ENCODE assay signal across 21 cellular contexts in genomic region chrX:45138525-45138924, GRCh38.
DNase-seq lines count a peak whose midpoint lies in the region; ATAC-seq and TF ChIP-seq lines count a peak whose summit lies in the region.
"Had no signal": no experiment of that assay in that cellular context is flagged by ENCODE, and none has a peak within 500 bp of the region (broad histone marks: within the 10 kb centered on the region; RNA-seq: fewer than 3 reads in every experiment).

No MANE protein-coding gene starts in this region.

- no peak overlapping the region for H3K4me3 Mint-ChIP-seq in activated naive CD4-positive, alpha-beta T cell treated with anti-CD3 and anti-CD28 coated beads, Interleukin-2, amount 10 ng/mL, durations not matched to agents 7 days and 5 days
- no peak overlapping the region for H3K4me3 Mint-ChIP-seq in activated CD8-positive, alpha-beta T cell treated with anti-CD3 and anti-CD28 coated beads for 36 hours
- no peak overlapping the region for H3K4me3 Mint-ChIP-seq in central memory CD8-positive, alpha-beta T cell
- H3K4me3 Mint-ChIP-seq in naive thymus-derived CD4-positive, alpha-beta T cell = no peak overlapping the region

- DNase-seq in activated naive CD4-positive, alpha-beta T cell treated with anti-CD3 and anti-CD28 coated beads, Interleukin-2, amount 10 ng/mL, durations not matched to agents 7 days and 5 days = peak; percentile 20
- DNase-seq in activated naive CD4-positive, alpha-beta T cell treated with anti-CD3 and anti-CD28 coated beads, Interleukin-2, amount 50 U/mL, for 16 hours = no peak
- DNase-seq in activated CD8-positive, alpha-beta T cell treated with anti-CD3 and anti-CD28 coated beads for 36 hours = no peak
- no peak for DNase-seq in central memory CD8-positive, alpha-beta T cell (ENCODE audit: low spot score in 2 of 2)
- peak in 5 of 9 donors; percentile 20 to 56 (median 34) for DNase-seq in naive thymus-derived CD4-positive, alpha-beta T cell
- DNase-seq in posterior cingulate gyrus = no peak
- DNase-seq in islet precursor cell = no peak
- no peak for DNase-seq in KG1 (lab: John Stamatoyannopoulos, UW)
- DNase-seq: ACHN, GOT3, HCEC 1CT, KBM-7, NCI-H1105, NCI-H146, NCI-H2029, NCI-H345, NCI-H524, NCI-H774, SIG-M5 had no signal

- CTCF ChIA-PET in activated naive CD4-positive, alpha-beta T cell treated with anti-CD3 and anti-CD28 coated beads, Interleukin-2, amount 10 ng/mL, durations not matched to agents 7 days and 5 days (lab: Charles Lee) = no interaction called here
- CTCF ChIA-PET in activated CD8-positive, alpha-beta T cell treated with anti-CD3 and anti-CD28 coated beads for 36 hours (lab: Charles Lee) = no interaction called here
- CTCF ChIA-PET in naive thymus-derived CD4-positive, alpha-beta T cell (lab: Charles Lee) = no interaction called here

- H3K9me3 Mint-ChIP-seq in activated naive CD4-positive, alpha-beta T cell treated with anti-CD3 and anti-CD28 coated beads, Interleukin-2, amount 10 ng/mL, durations not matched to agents 7 days and 5 days = no peaks in the 10 kb centered on the region
- H3K9me3 Mint-ChIP-seq in activated CD8-positive, alpha-beta T cell treated with anti-CD3 and anti-CD28 coated beads for 36 hours = peaks cover 2% of the 10 kb centered on the region
- peaks cover 6% of the 10 kb centered on the region for H3K9me3 Mint-ChIP-seq in central memory CD8-positive, alpha-beta T cell
- peaks cover 0 to 6% (median 2%) of the 10 kb centered on the region in 11 donors for H3K9me3 Mint-ChIP-seq in naive thymus-derived CD4-positive, alpha-beta T cell

- H3K27ac ChIP-seq in naive thymus-derived CD4-positive, alpha-beta T cell (ENCODE audit: low read depth, low read length) = no peak overlapping the region
- H3K27ac ChIP-seq: BLaER1 had no signal

- intact Hi-C loops in activated CD8-positive, alpha-beta T cell treated with anti-CD3 and anti-CD28 coated beads for 36 hours (cut with micrococcal nuclease) = no loop called here
- intact Hi-C loops in naive thymus-derived CD4-positive, alpha-beta T cell (cut with micrococcal nuclease) = loop anchor here in 1 of 2 donors (1.0 to 10.0 kb wide), 3 partner anchors 61 to 265 kb away; partner anchors contain the start of gene KDM6A
- intact Hi-C loops in posterior cingulate gyrus (cut with DNase I) = no loop called here

- H3K27me3 Mint-ChIP-seq in activated naive CD4-positive, alpha-beta T cell treated with anti-CD3 and anti-CD28 coated beads, Interleukin-2, amount 10 ng/mL, durations not matched to agents 7 days and 5 days = no peaks in the 10 kb centered on the region
- H3K27me3 Mint-ChIP-seq in activated CD8-positive, alpha-beta T cell treated with anti-CD3 and anti-CD28 coated beads for 36 hours = no peaks in the 10 kb centered on the region
- H3K27me3 Mint-ChIP-seq in central memory CD8-positive, alpha-beta T cell = no peaks in the 10 kb centered on the region
- H3K27me3 Mint-ChIP-seq in naive thymus-derived CD4-positive, alpha-beta T cell = no peaks in the 10 kb centered on the region

- H3K27ac Mint-ChIP-seq in activated naive CD4-positive, alpha-beta T cell treated with anti-CD3 and anti-CD28 coated beads, Interleukin-2, amount 10 ng/mL, durations not matched to agents 7 days and 5 days = no peak overlapping the region
- no peak overlapping the region for H3K27ac Mint-ChIP-seq in activated CD8-positive, alpha-beta T cell treated with anti-CD3 and anti-CD28 coated beads for 36 hours
- peak overlapping the region; percentile 7 for H3K27ac Mint-ChIP-seq in central memory CD8-positive, alpha-beta T cell (ENCODE audit: low read depth)
- peak overlapping the region in 2 of 9 donors; percentile 12 to 21 for H3K27ac Mint-ChIP-seq in naive thymus-derived CD4-positive, alpha-beta T cell

- H3K4me1 Mint-ChIP-seq in activated naive CD4-positive, alpha-beta T cell treated with anti-CD3 and anti-CD28 coated beads, Interleukin-2, amount 10 ng/mL, durations not matched to agents 7 days and 5 days = no peaks in the 10 kb centered on the region
- no peaks in the 10 kb centered on the region for H3K4me1 Mint-ChIP-seq in activated CD8-positive, alpha-beta T cell treated with anti-CD3 and anti-CD28 coated beads for 36 hours (ENCODE audit: low read depth)
- H3K4me1 Mint-ChIP-seq in central memory CD8-positive, alpha-beta T cell = no peaks in the 10 kb centered on the region
- no peaks in the 10 kb centered on the region for H3K4me1 Mint-ChIP-seq in naive thymus-derived CD4-positive, alpha-beta T cell

- H3K27me3 ChIP-seq in naive thymus-derived CD4-positive, alpha-beta T cell (ENCODE audit: control insufficient read depth in 2 of 2, insufficient read depth in 2 of 2, low read length in 2 of 2) = no peaks in the 10 kb centered on the region
- H3K27me3 ChIP-seq: BLaER1 had no signal

- no peaks in the 10 kb centered on the region for H3K4me1 ChIP-seq in naive thymus-derived CD4-positive, alpha-beta T cell (ENCODE audit: control insufficient read depth in 2 of 2, insufficient read depth in 2 of 2, low read length in 2 of 2)
- H3K4me1 ChIP-seq: BLaER1 had no signal

- no peak for TF ChIP-seq CTCF in activated CD8-positive, alpha-beta T cell treated with anti-CD3 and anti-CD28 coated beads for 36 hours (IDR thresholded peaks at IDR 0.05)

- peak; percentile 17 for ATAC-seq in activated CD8-positive, alpha-beta T cell treated with anti-CD3 and anti-CD28 coated beads for 36 hours
- peak; percentile 40 for ATAC-seq in central memory CD8-positive, alpha-beta T cell (replicated peaks; ENCODE audit: extremely low read depth, poor library complexity, severe bottlenecking)
- peak; percentile 38 for ATAC-seq in naive thymus-derived CD4-positive, alpha-beta T cell
- ATAC-seq: Panc1 had no signal

- no peak overlapping the region for H3K4me3 ChIP-seq in naive thymus-derived CD4-positive, alpha-beta T cell (ENCODE audit: low read length)
- H3K4me3 ChIP-seq: BLaER1 had no signal

- H3K36me3 ChIP-seq in naive thymus-derived CD4-positive, alpha-beta T cell (ENCODE audit: control insufficient read depth in 2 of 3, insufficient read depth in 3 of 3, low read length in 3 of 3) = no peaks in the 10 kb centered on the region
- H3K36me3 ChIP-seq: BLaER1 had no signal

- POLR2A ChIA-PET in activated CD8-positive, alpha-beta T cell treated with anti-CD3 and anti-CD28 coated beads for 36 hours (lab: Charles Lee) = no interaction called here
- POLR2A ChIA-PET in naive thymus-derived CD4-positive, alpha-beta T cell (lab: Charles Lee) = no interaction called here

- H3K9me3 ChIP-seq in naive thymus-derived CD4-positive, alpha-beta T cell (ENCODE audit: control insufficient read depth in 2 of 3, low read length in 3 of 3) = no peaks in the 10 kb centered on the region

- H3K36me3 Mint-ChIP-seq in activated naive CD4-positive, alpha-beta T cell treated with anti-CD3 and anti-CD28 coated beads, Interleukin-2, amount 10 ng/mL, durations not matched to agents 7 days and 5 days = no peaks in the 10 kb centered on the region
- H3K36me3 Mint-ChIP-seq in activated CD8-positive, alpha-beta T cell treated with anti-CD3 and anti-CD28 coated beads for 36 hours (ENCODE audit: low read depth) = no peaks in the 10 kb centered on the region
- no peaks in the 10 kb centered on the region for H3K36me3 Mint-ChIP-seq in central memory CD8-positive, alpha-beta T cell (ENCODE audit: insufficient read depth)
- H3K36me3 Mint-ChIP-seq in naive thymus-derived CD4-positive, alpha-beta T cell = no peaks in the 10 kb centered on the region

Comparison
In these comparisons a context has a peak if more than half of its experiments do, and no peak if none do; other contexts are left out.
1. DNase-seq: peak in activated naive CD4-positive, alpha-beta T cell treated with anti-CD3 and anti-CD28 coated beads, Interleukin-2, amount 10 ng/mL, durations not matched to agents 7 days and 5 days (single experiment) and naive thymus-derived CD4-positive, alpha-beta T cell (5 of 9); none in activated naive CD4-positive, alpha-beta T cell treated with anti-CD3 and anti-CD28 coated beads, Interleukin-2, amount 50 U/mL, for 16 hours (single experiment), activated CD8-positive, alpha-beta T cell treated with anti-CD3 and anti-CD28 coated beads for 36 hours (single experiment), central memory CD8-positive, alpha-beta T cell (0 of 2), posterior cingulate gyrus (0 of 10), islet precursor cell (single experiment) and KG1 (single experiment).
2. Peak in every context shown above with its lines, with median percentiles within 50 percentile points of each other: ATAC-seq.